In the genomic region with DNA sequence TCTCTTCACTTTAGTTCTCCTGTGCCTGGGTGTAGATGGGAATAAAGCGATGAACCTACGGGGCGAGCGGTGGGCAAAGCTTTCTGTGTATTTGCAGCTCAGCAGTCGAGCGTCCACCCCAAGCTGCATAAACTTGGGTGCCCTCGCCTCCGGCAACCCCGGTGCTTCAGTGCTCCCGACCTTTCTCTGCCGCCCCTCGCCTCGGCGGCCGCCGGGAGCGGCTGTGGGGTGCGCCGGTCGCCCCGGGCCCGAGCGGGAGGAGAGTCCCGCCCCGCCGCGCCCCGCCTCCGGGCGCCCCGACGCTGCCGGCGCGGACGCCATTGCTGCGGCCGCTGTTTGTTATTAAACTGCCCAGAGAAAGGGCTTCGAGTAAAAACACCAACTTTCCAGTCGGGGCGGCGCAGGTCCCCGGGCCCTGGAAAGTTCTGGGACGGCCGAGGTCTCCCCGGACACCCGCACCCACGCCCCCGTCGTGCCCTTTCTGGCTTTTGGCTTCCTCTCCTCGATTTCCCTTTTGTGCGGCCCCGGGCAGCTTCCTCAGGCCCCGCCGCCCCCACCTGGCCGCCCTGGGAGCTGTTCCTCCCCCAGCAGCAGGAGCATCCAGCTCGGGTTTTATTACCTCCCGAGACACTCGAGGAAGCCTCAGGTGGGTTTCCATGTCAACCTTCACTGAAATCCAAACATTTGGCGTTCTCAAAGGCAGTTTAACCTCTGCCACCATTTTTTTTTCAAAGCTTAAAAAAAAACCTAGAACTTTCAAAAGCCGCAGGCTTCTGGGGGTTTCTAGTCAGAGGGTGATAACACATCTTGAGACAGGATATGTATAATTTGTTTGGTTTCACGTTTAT, we compare ENCODE assay signal across 8 cellular contexts.
DNase-seq lines count a peak whose midpoint lies in the region; ATAC-seq and TF ChIP-seq lines count a peak whose summit lies in the region.

No MANE protein-coding gene starts in this region.

- peaks cover 25% of the 10 kb centered on the region for H3K27me3 Mint-ChIP-seq in dendritic cell treated with granulocyte-macrophage colony-stimulating factor and Interleukin-4, amounts not matched to agents 40 ng/mL and 50 ng/mL, for 4 days

- ATAC-seq in GM18502 (IDR thresholded peaks at IDR 0.05; ENCODE audit: poor library complexity, unreplicated experiment) (peak; percentile 80), HG02798 (IDR thresholded peaks at IDR 0.05; ENCODE audit: poor library complexity, unreplicated experiment) (peak; percentile 88), right lobe of liver (peak; percentile 81 to 89 (median 87))

- no peaks in the 10 kb centered on the region for H3K36me3 Mint-ChIP-seq in dendritic cell treated with granulocyte-macrophage colony-stimulating factor and Interleukin-4, amounts not matched to agents 40 ng/mL and 50 ng/mL, for 4 days (ENCODE audit: low read depth)

- H3K36me3 ChIP-seq in right lobe of liver = no peaks in the 10 kb centered on the region

- 6% methylated on average over 27 of the region's 62 CpGs for WGBS in right lobe of liver (ENCODE audit: insufficient coverage, low coverage, low lambda C conversion rate, missing lambda C conversion rate)

- H3K9me3 Mint-ChIP-seq in dendritic cell treated with granulocyte-macrophage colony-stimulating factor and Interleukin-4, amounts not matched to agents 40 ng/mL and 50 ng/mL, for 4 days = no peaks in the 10 kb centered on the region

- H3K27ac Mint-ChIP-seq in dendritic cell treated with granulocyte-macrophage colony-stimulating factor and Interleukin-4, amounts not matched to agents 40 ng/mL and 50 ng/mL, for 4 days = peak overlapping the region; percentile 79

- peak; percentile 17 to 38 (median 36) for TF ChIP-seq CTCF in right lobe of liver (IDR thresholded peaks at IDR 0.05)

- peak overlapping the region; percentile 75 for H3K4me3 Mint-ChIP-seq in dendritic cell treated with granulocyte-macrophage colony-stimulating factor and Interleukin-4, amounts not matched to agents 40 ng/mL and 50 ng/mL, for 4 days

- peak; percentile 35 for TF ChIP-seq POLR2A in right lobe of liver (IDR thresholded peaks at IDR 0.05)

- H3K9me3 ChIP-seq in right lobe of liver = no peaks in the 10 kb centered on the region

- peak overlapping the region; percentile 58 to 71 (median 63) for H3K4me3 ChIP-seq in right lobe of liver

- H3K4me1 ChIP-seq in right lobe of liver = peaks cover 0 to 4% (median 1%) of the 10 kb centered on the region in 4 donors

- H3K27ac ChIP-seq in right lobe of liver = peak overlapping the region; percentile 82 to 89 (median 86)

- DNase-seq in NCI-H1930 (lab: John Stamatoyannopoulos, UW) = peak; percentile 10 to 48
- peak; percentile 41 to 42 for DNase-seq in activated CD4-positive, alpha-beta T cell treated with anti-CD3 and anti-CD28 coated beads for 4 hours
- DNase-seq in right lobe of liver = peak; percentile 69 to 73 (median 73)
- DNase-seq in stimulated activated CD8-positive, alpha-beta memory T cell treated with anti-CD3 and anti-CD28 coated beads, Interleukin-15, amount 100 ng/mL, for 24 hours (ENCODE audit: low read depth) = peak; percentile 15
- DNase-seq in SIG-M5 (lab: John Stamatoyannopoulos, UW) = no peak

- H3K27me3 ChIP-seq in right lobe of liver = no peaks in the 10 kb centered on the region

- intact Hi-C loops in dendritic cell treated with granulocyte-macrophage colony-stimulating factor and Interleukin-4, amounts not matched to agents 40 ng/mL and 50 ng/mL, for 4 days (cut with micrococcal nuclease) = loop anchor here (5.0 to 10.0 kb wide), 2 partner anchors 66 to 138 kb away; no protein-coding TSS in a partner anchor
- intact Hi-C loops in right lobe of liver (cut with DNase I) = no loop called here

- peaks cover 27% of the 10 kb centered on the region for H3K4me1 Mint-ChIP-seq in dendritic cell treated with granulocyte-macrophage colony-stimulating factor and Interleukin-4, amounts not matched to agents 40 ng/mL and 50 ng/mL, for 4 days (ENCODE audit: low read depth)
